1 cellular context compared by ENCODE assay signal in genomic region chr1:117841117-117841650, GRCh38.
TF ChIP-seq lines count a peak whose summit lies in the region.

No MANE protein-coding gene starts in this region.

TF ChIP-seq in K562, 482 proteins besides CTCF, POLR2A, EP300 and RAD21 (continued from another document):
- TF ChIP-seq ZNF609 (CRISPR knock-in tag; IDR thresholded peaks at IDR 0.05; ENCODE audit: borderline replicate concordance) (no peak), E2F4 (CRISPR knock-in tag; IDR thresholded peaks at IDR 0.05; ENCODE audit: low read depth) (no peak), TEAD2 (tag; IDR thresholded peaks at IDR 0.05) (no peak), ZSCAN32 (CRISPR knock-in tag; IDR thresholded peaks at IDR 0.05) (no peak), SMAD4 (CRISPR knock-in tag; conservative IDR thresholded peaks at IDR 0.05) (no peak), SAFB (IDR thresholded peaks at IDR 0.05; ENCODE audit: borderline replicate concordance, low read depth, low read length) (no peak), PURB (CRISPR knock-in tag; IDR thresholded peaks at IDR 0.05; ENCODE audit: low read depth) (no peak), ETS2 (tag; IDR thresholded peaks at IDR 0.05; ENCODE audit: borderline replicate concordance, poor library complexity, severe bottlenecking) (no peak), PPARD (CRISPR knock-in tag; IDR thresholded peaks at IDR 0.05) (no peak), SP1 (CRISPR knock-in tag; IDR thresholded peaks at IDR 0.05) (no peak), CBFA2T2 (conservative IDR thresholded peaks at IDR 0.05) (peak; percentile 47), ZNF57 (CRISPR knock-in tag; IDR thresholded peaks at IDR 0.05) (no peak)
- TF ChIP-seq, protein P1, sequence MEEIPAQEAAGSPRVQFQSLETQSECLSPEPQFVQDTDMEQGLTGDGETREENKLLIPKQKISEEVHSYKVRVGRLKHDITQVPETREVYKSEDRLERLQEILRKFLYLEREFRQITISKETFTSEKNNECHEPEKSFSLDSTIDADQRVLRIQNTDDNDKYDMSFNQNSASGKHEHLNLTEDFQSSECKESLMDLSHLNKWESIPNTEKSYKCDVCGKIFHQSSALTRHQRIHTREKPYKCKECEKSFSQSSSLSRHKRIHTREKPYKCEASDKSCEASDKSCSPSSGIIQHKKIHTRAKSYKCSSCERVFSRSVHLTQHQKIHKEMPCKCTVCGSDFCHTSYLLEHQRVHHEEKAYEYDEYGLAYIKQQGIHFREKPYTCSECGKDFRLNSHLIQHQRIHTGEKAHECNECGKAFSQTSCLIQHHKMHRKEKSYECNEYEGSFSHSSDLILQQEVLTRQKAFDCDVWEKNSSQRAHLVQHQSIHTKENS (CRISPR knock-in tag; IDR thresholded peaks at IDR 0.05): no peak
- TF ChIP-seq, protein P2, sequence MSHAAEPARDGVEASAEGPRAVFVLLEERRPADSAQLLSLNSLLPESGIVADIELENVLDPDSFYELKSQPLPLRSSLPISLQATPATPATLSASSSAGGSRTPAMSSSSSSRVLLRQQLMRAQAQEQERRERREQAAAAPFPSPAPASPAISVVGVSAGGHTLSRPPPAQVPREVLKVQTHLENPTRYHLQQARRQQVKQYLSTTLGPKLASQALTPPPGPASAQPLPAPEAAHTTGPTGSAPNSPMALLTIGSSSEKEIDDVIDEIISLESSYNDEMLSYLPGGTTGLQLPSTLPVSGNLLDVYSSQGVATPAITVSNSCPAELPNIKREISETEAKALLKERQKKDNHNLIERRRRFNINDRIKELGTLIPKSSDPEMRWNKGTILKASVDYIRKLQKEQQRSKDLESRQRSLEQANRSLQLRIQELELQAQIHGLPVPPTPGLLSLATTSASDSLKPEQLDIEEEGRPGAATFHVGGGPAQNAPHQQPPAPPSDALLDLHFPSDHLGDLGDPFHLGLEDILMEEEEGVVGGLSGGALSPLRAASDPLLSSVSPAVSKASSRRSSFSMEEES (CRISPR knock-in tag; IDR thresholded peaks at IDR 0.05): peak; percentile 92
- TF ChIP-seq, protein P3, sequence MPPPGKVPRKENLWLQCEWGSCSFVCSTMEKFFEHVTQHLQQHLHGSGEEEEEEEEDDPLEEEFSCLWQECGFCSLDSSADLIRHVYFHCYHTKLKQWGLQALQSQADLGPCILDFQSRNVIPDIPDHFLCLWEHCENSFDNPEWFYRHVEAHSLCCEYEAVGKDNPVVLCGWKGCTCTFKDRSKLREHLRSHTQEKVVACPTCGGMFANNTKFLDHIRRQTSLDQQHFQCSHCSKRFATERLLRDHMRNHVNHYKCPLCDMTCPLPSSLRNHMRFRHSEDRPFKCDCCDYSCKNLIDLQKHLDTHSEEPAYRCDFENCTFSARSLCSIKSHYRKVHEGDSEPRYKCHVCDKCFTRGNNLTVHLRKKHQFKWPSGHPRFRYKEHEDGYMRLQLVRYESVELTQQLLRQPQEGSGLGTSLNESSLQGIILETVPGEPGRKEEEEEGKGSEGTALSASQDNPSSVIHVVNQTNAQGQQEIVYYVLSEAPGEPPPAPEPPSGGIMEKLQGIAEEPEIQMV (tag; conservative IDR thresholded peaks at IDR 0.05; ENCODE audit: low read depth): no peak
- TF ChIP-seq, protein P4, sequence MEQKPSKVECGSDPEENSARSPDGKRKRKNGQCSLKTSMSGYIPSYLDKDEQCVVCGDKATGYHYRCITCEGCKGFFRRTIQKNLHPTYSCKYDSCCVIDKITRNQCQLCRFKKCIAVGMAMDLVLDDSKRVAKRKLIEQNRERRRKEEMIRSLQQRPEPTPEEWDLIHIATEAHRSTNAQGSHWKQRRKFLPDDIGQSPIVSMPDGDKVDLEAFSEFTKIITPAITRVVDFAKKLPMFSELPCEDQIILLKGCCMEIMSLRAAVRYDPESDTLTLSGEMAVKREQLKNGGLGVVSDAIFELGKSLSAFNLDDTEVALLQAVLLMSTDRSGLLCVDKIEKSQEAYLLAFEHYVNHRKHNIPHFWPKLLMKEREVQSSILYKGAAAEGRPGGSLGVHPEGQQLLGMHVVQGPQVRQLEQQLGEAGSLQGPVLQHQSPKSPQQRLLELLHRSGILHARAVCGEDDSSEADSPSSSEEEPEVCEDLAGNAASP (IDR thresholded peaks at IDR 0.05): no peak
- TF ChIP-seq, protein P5, sequence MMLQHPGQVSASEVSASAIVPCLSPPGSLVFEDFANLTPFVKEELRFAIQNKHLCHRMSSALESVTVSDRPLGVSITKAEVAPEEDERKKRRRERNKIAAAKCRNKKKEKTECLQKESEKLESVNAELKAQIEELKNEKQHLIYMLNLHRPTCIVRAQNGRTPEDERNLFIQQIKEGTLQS (IDR thresholded peaks at IDR 0.05): peak; percentile 70
- TF ChIP-seq, protein P5 (CRISPR knock-in tag; conservative IDR thresholded peaks at IDR 0.05): no peak
